ENCODE assay signal across 8 cellular contexts in the genomic region with DNA sequence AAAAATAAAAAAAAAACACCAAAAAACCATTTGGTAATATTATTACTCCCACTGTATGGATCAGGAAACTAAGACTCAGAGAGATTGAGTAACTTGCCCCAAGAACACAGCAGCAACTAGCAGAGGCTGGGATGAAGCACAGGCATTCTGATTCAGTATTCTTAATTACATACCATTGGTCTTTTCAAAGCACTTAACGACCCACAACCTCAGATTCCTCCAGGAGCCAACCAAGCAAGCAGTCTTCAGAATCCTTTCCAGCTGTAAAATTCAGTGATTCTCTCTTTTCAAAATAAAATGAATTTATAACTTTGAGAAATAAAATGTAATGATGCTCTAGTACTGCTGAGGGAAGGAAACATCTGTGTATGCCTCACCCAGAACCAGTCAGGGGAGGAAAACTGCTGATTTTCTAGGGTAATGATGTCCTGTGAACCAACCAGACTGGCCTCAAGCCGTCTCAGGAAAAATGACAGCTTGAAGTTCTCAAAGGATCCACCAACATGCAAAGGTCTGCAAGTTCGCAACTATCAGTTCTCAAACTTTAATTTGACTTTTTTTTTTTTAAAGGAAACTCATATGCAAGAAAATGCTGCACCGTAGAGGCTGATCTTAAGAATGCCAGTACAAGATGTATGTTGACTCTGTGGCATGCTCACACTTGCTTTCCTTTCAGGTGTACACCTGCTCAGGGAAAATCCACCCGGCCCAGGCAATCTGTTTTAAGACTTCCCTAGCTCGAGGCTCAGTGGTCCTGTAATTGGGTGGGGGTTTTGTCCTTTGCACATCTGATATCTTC. TPM values are rescaled to one million over a fixed set of nuclear protein-coding genes. Genes with fewer than 3 reads are reported as not detected.
DNase-seq lines count a peak whose midpoint lies in the region; ATAC-seq and TF ChIP-seq lines count a peak whose summit lies in the region.

No MANE protein-coding gene starts in this region.

- peak; percentile 3 for ATAC-seq in HG03095 (IDR thresholded peaks at IDR 0.05; ENCODE audit: unreplicated experiment)
- no peak for ATAC-seq in GM21390 (IDR thresholded peaks at IDR 0.05; ENCODE audit: unreplicated experiment)

- H3K9me3 ChIP-seq in ascending aorta (no peaks in the 10 kb centered on the region), mesodermal cell (ENCODE audit: control insufficient read depth, low read length) (no peaks in the 10 kb centered on the region)

- DNase-seq in DMS79 treated with DMSO at 0.1 percent for 48 hours (lab: John Stamatoyannopoulos, UW) (peak; percentile 41), DMS79 (lab: John Stamatoyannopoulos, UW) (no peak), ascending aorta (ENCODE audit: low spot score in 2 of 2) (no peak), nucleus accumbens (lab: John Stamatoyannopoulos, UW) (no peak), DMS153 treated with DMSO at 0.1 percent for 48 hours (lab: John Stamatoyannopoulos, UW; ENCODE audit: unreplicated experiment) (no peak)

- H3K36me3 ChIP-seq in ascending aorta, result no peaks in the 10 kb centered on the region
- peaks cover 3% of the 10 kb centered on the region for H3K36me3 ChIP-seq in mesodermal cell (ENCODE audit: control insufficient read depth, insufficient read depth, low read length)

- peak overlapping the region; percentile 37 to 54 for H3K4me3 ChIP-seq in ascending aorta
- no peak overlapping the region for H3K4me3 ChIP-seq in mesodermal cell (ENCODE audit: extremely low read depth, insufficient read depth, low read length, poor library complexity, severe bottlenecking)

- no peaks in the 10 kb centered on the region for H3K27me3 ChIP-seq in ascending aorta

- TF ChIP-seq CTCF in ascending aorta (IDR thresholded peaks at IDR 0.05), result no peak

- H3K4me1 ChIP-seq in ascending aorta, result peaks cover 11 to 66% of the 10 kb centered on the region in 2 donors
- H3K4me1 ChIP-seq in mesodermal cell (ENCODE audit: control insufficient read depth, insufficient read depth, low read length, poor library complexity, severe bottlenecking), result peaks cover 74% of the 10 kb centered on the region

- intact Hi-C loops in ascending aorta (cut with DNase I), result no loop called here

- H3K27ac ChIP-seq in ascending aorta (peak overlapping the region; percentile 77 to 97), mesodermal cell (ENCODE audit: low read depth, low read length, severe bottlenecking) (peak overlapping the region; percentile 36)

- 55 to 81% methylated on average over 3 of the region's 6 CpGs for WGBS in mesodermal cell (ENCODE audit: insufficient coverage in 2 of 2), 2 experiments

RNA-seq across cellular contexts. Expression of gene CUEDC1, which starts 9.0 kb away (rescaled TPM):
- 76.1 TPM for total RNA-seq in ascending aorta
- polyA plus RNA-seq in mesodermal cell (2013, experiment 1 of 2), result 17.0 TPM
- polyA plus RNA-seq in mesodermal cell (2013, experiment 2 of 2), result 17.3 TPM

RNA-seq across cellular contexts. Expression of gene VEZF1, which starts 41.9 kb away (rescaled TPM):
- 47.4 TPM for total RNA-seq in ascending aorta
- 80.2 TPM for polyA plus RNA-seq in mesodermal cell (2013, experiment 1 of 2)
- polyA plus RNA-seq in mesodermal cell (2013, experiment 2 of 2), result 79.5 TPM
